ENCODE assay signal across 8 cellular contexts in genomic region chr5:80346055-80346454, GRCh38. TPM values are rescaled to one million over a fixed set of nuclear protein-coding genes. Genes with fewer than 3 reads are reported as not detected.
DNase-seq lines count a peak whose midpoint lies in the region; ATAC-seq and TF ChIP-seq lines count a peak whose summit lies in the region.

No MANE protein-coding gene starts in this region.

- H3K27me3 ChIP-seq in aorta (ENCODE audit: control insufficient read depth in 1 of 2, insufficient read depth in 2 of 2, low read length in 1 of 2), result no peaks in the 10 kb centered on the region

- H3K27ac Mint-ChIP-seq in activated CD4-positive, alpha-beta T cell treated with anti-CD3 and anti-CD28 coated beads for 36 hours, result no peak overlapping the region

- intact Hi-C loops in activated CD4-positive, alpha-beta T cell treated with anti-CD3 and anti-CD28 coated beads for 36 hours (cut with DNase I, micrococcal nuclease), result loop anchor here in 1 of 2 experiments (2.0 to 10.0 kb wide), 2 partner anchors 327 to 849 kb away; no protein-coding TSS in a partner anchor
- intact Hi-C loops in aorta (cut with DNase I), result no loop called here

- CTCF ChIA-PET in activated CD4-positive, alpha-beta T cell treated with anti-CD3 and anti-CD28 coated beads for 36 hours (lab: Charles Lee), result interaction anchor here (0.7 to 1.9 kb wide), 11 partner anchors 9 to 764 kb away, joined by 3 to 8 read pairs (median 3); no protein-coding TSS in a partner anchor

- peak; percentile 44 for TF ChIP-seq CTCF in fibroblast of villous mesenchyme (IDR thresholded peaks at IDR 0.05; ENCODE audit: insufficient read depth, low read depth, low read length)

- no peaks in the 10 kb centered on the region for H3K4me1 ChIP-seq in aorta (ENCODE audit: control insufficient read depth in 1 of 2, insufficient read depth in 2 of 2, low read length in 2 of 2)

- H3K27ac ChIP-seq in aorta (ENCODE audit: low read depth in 1 of 2, low read length in 2 of 2), result no peak overlapping the region

- H3K4me3 ChIP-seq in fibroblast of villous mesenchyme (ENCODE audit: low read depth, low read length), result no peak overlapping the region
- no peak overlapping the region for H3K4me3 ChIP-seq in aorta (ENCODE audit: low read length in 2 of 2)

- no peak overlapping the region for H3K4me3 Mint-ChIP-seq in activated CD4-positive, alpha-beta T cell treated with anti-CD3 and anti-CD28 coated beads for 36 hours

- H3K36me3 Mint-ChIP-seq in activated CD4-positive, alpha-beta T cell treated with anti-CD3 and anti-CD28 coated beads for 36 hours (ENCODE audit: low read depth), result no peaks in the 10 kb centered on the region

- ATAC-seq in activated CD4-positive, alpha-beta T cell treated with anti-CD3 and anti-CD28 coated beads for 36 hours, result peak; percentile 79
- no peak for ATAC-seq in aorta (ENCODE audit: low FRiP score)

- H3K27me3 Mint-ChIP-seq in activated CD4-positive, alpha-beta T cell treated with anti-CD3 and anti-CD28 coated beads for 36 hours, result peaks cover 6% of the 10 kb centered on the region

- no peaks in the 10 kb centered on the region for H3K9me3 Mint-ChIP-seq in activated CD4-positive, alpha-beta T cell treated with anti-CD3 and anti-CD28 coated beads for 36 hours (ENCODE audit: low read depth)

- WGBS in aorta, 2 donors, result 66 to 69% methylated on average over 2 of the region's 2 CpGs

- POLR2A ChIA-PET in activated CD4-positive, alpha-beta T cell treated with anti-CD3 and anti-CD28 coated beads for 36 hours (lab: Charles Lee), result no interaction called here

- H3K36me3 ChIP-seq in aorta (ENCODE audit: control insufficient read depth in 1 of 2, insufficient read depth in 2 of 2, low read length in 1 of 2), result no peaks in the 10 kb centered on the region

- no peaks in the 10 kb centered on the region for H3K9me3 ChIP-seq in aorta (ENCODE audit: control insufficient read depth, low read length)

- peak; percentile 56 for DNase-seq in NCI-H82 (lab: John Stamatoyannopoulos, UW)
- DNase-seq in NCI-H82 treated with DMSO at 0.1 percent for 48 hours (lab: John Stamatoyannopoulos, UW; ENCODE audit: unreplicated experiment), result no peak
- peak; percentile 54 for DNase-seq in LoVo (ENCODE audit: low spot score)
- DNase-seq in activated CD4-positive, alpha-beta T cell treated with anti-CD3 and anti-CD28 coated beads for 36 hours, result peak; percentile 60
- peak; percentile 38 for DNase-seq in fibroblast of villous mesenchyme (ENCODE audit: low read depth)
- peak; percentile 13 for DNase-seq in stimulated activated CD4-positive, alpha-beta T cell treated with anti-CD3 and anti-CD28 coated beads, Interleukin-1b, Interleukin-23, amount 100 ng/mL, for 48 hours
- no peak for DNase-seq in GDM1 (lab: John Stamatoyannopoulos, UW)
- DNase-seq in aorta, result no peak

- no peaks in the 10 kb centered on the region for H3K4me1 Mint-ChIP-seq in activated CD4-positive, alpha-beta T cell treated with anti-CD3 and anti-CD28 coated beads for 36 hours

RNA-seq across cellular contexts. Expression of gene SPZ1, which starts 26.3 kb away (rescaled TPM):
- not detected for total RNA-seq in activated CD4-positive, alpha-beta T cell treated with anti-CD3 and anti-CD28 coated beads for 36 hours
- total RNA-seq in fibroblast of villous mesenchyme, result not detected in 2 replicates
- not detected for total RNA-seq in aorta
- not detected for polyA plus RNA-seq in aorta

Comparison
In these comparisons a context has a peak if more than half of its experiments do, and no peak if none do; other contexts are left out.
1. DNase-seq: peak in NCI-H82 (single experiment), LoVo (single experiment), activated CD4-positive, alpha-beta T cell treated with anti-CD3 and anti-CD28 coated beads for 36 hours (single experiment), fibroblast of villous mesenchyme (single experiment) and stimulated activated CD4-positive, alpha-beta T cell treated with anti-CD3 and anti-CD28 coated beads, Interleukin-1b, Interleukin-23, amount 100 ng/mL, for 48 hours (single experiment); none in NCI-H82 treated with DMSO at 0.1 percent for 48 hours (single experiment), GDM1 (single experiment) and aorta (0 of 2).